Comparison of ENCODE assay signal across 26 cellular contexts in genomic region chr5:113693621-113694130, GRCh38.
DNase-seq lines count a peak whose midpoint lies in the region; ATAC-seq and TF ChIP-seq lines count a peak whose summit lies in the region.
"Had no signal": no experiment of that assay in that cellular context is flagged by ENCODE, and none has a peak within 500 bp of the region (broad histone marks: within the 10 kb centered on the region; RNA-seq: fewer than 3 reads in every experiment).

No MANE protein-coding gene starts in this region.

- intact Hi-C loops in left colon (cut with DNase I, micrococcal nuclease): no loop called here

- H3K4me3 Mint-ChIP-seq in WTC11 (peak overlapping the region; percentile 52), osteocyte (ENCODE audit: unreplicated experiment) (peak overlapping the region; percentile 14)
- H3K4me3 Mint-ChIP-seq: activated CD4-positive, alpha-beta T cell treated with anti-CD3 and anti-CD28 coated beads, Interleukin-2, amount 10 ng/mL, durations not matched to agents 7 days and 5 days; activated naive CD8-positive, alpha-beta T cell treated with anti-CD3 and anti-CD28 coated beads, Interleukin-2, amount 50 U/mL, for 24 hours; activated T-helper 17 cell treated with anti-CD3 and anti-CD28 coated beads, Interleukin-2, amount 50 U/mL, for 72 hours; CD4-positive, alpha-beta T cell; effector memory CD8-positive, alpha-beta T cell; natural killer cell treated with Interleukin-12 subunit alpha and Interleukin-12 subunit beta and Interleukin-15 and Interleukin-18, amount 100 ng/mL, for 72 hours; stimulated activated memory B cell treated with anti-CD40 and anti-IgM and Interleukin-4, amounts not matched to agents 10 μg/mL and 1 μg/mL and 100 μg/mL, for 72 hours had no signal

- TF ChIP-seq CTCF in WTC11 (IDR thresholded peaks at IDR 0.05): no peak
- no peak for TF ChIP-seq CTCF in osteocyte (IDR thresholded peaks at IDR 0.05)

- H3K9me3 Mint-ChIP-seq in WTC11 (peaks cover 16% of the 10 kb centered on the region), osteocyte (ENCODE audit: unreplicated experiment) (no peaks in the 10 kb centered on the region)
- H3K9me3 Mint-ChIP-seq: activated CD4-positive, alpha-beta T cell treated with anti-CD3 and anti-CD28 coated beads, Interleukin-2, amount 10 ng/mL, durations not matched to agents 7 days and 5 days; activated naive CD8-positive, alpha-beta T cell treated with anti-CD3 and anti-CD28 coated beads, Interleukin-2, amount 50 U/mL, for 24 hours; activated T-helper 17 cell treated with anti-CD3 and anti-CD28 coated beads, Interleukin-2, amount 50 U/mL, for 72 hours; CD4-positive, alpha-beta T cell; effector memory CD8-positive, alpha-beta T cell; natural killer cell treated with Interleukin-12 subunit alpha and Interleukin-12 subunit beta and Interleukin-15 and Interleukin-18, amount 100 ng/mL, for 72 hours; stimulated activated memory B cell treated with anti-CD40 and anti-IgM and Interleukin-4, amounts not matched to agents 10 μg/mL and 1 μg/mL and 100 μg/mL, for 72 hours had no signal

- DNase-seq in NCI-H1092 (lab: John Stamatoyannopoulos, UW): peak; percentile 47
- no peak for DNase-seq in WTC11 (ENCODE audit: low spot score)
- DNase-seq in left colon: peak in 1 of 2 donors; percentile 3
- no peak for DNase-seq in osteocyte (ENCODE audit: extremely low spot score, unreplicated experiment)
- DNase-seq in activated naive CD4-positive, alpha-beta T cell treated with Interleukin-2 at 50 U/mL for 16 hours: no peak
- no peak for DNase-seq in GF-D8 (lab: John Stamatoyannopoulos, UW)
- DNase-seq: activated CD4-positive, alpha-beta T cell treated with anti-CD3 and anti-CD28 coated beads, Interleukin-2, amount 10 ng/mL, durations not matched to agents 7 days and 5 days; activated naive CD8-positive, alpha-beta T cell treated with anti-CD3 and anti-CD28 coated beads, Interleukin-2, amount 50 U/mL, for 24 hours; CD4-positive, alpha-beta T cell; DMS 273 treated with DMSO at 0.1 percent for 48 hours; effector memory CD8-positive, alpha-beta T cell; esophagus squamous epithelium; midbrain; MM.1S; NCI-H1694 treated with DMSO at 0.1 percent for 48 hours; NCI-H226; psoas muscle; SJCRH30; stimulated activated CD4-positive, alpha-beta T cell treated with anti-CD3 and anti-CD28 coated beads, Interleukin-2, amount 100 ng/mL, for 24 hours; T-helper 1 cell had no signal

- CTCF ChIA-PET in WTC11 (lab: Charles Lee): interaction anchor here (1.0 to 1.6 kb wide), 5 partner anchors 11 to 113 kb away, joined by 3 to 11 read pairs (median 3); no protein-coding TSS in a partner anchor

- H3K27ac Mint-ChIP-seq in WTC11 (peak overlapping the region; percentile 1; the same call in 1 of the 2 replicates), osteocyte (ENCODE audit: unreplicated experiment) (peak overlapping the region; percentile 24)
- H3K27ac Mint-ChIP-seq: activated CD4-positive, alpha-beta T cell treated with anti-CD3 and anti-CD28 coated beads, Interleukin-2, amount 10 ng/mL, durations not matched to agents 7 days and 5 days; activated naive CD8-positive, alpha-beta T cell treated with anti-CD3 and anti-CD28 coated beads, Interleukin-2, amount 50 U/mL, for 24 hours; activated T-helper 17 cell treated with anti-CD3 and anti-CD28 coated beads, Interleukin-2, amount 50 U/mL, for 72 hours; CD4-positive, alpha-beta T cell; effector memory CD8-positive, alpha-beta T cell; natural killer cell treated with Interleukin-12 subunit alpha and Interleukin-12 subunit beta and Interleukin-15 and Interleukin-18, amount 100 ng/mL, for 72 hours; stimulated activated memory B cell treated with anti-CD40 and anti-IgM and Interleukin-4, amounts not matched to agents 10 μg/mL and 1 μg/mL and 100 μg/mL, for 72 hours had no signal

- POLR2A ChIA-PET in WTC11 (lab: Charles Lee): no interaction called here

- no peak for ATAC-seq in WTC11
- peak; percentile 40 for ATAC-seq in left colon
- no peak for ATAC-seq in HG02759 (IDR thresholded peaks at IDR 0.05; ENCODE audit: unreplicated experiment)
- ATAC-seq: activated naive CD8-positive, alpha-beta T cell treated with anti-CD3 and anti-CD28 coated beads, Interleukin-2, amount 50 U/mL, for 24 hours; activated T-helper 17 cell treated with anti-CD3 and anti-CD28 coated beads, Interleukin-2, amount 50 U/mL, for 72 hours; effector memory CD8-positive, alpha-beta T cell; gastroesophageal sphincter; K562; natural killer cell treated with Interleukin-12 subunit alpha and Interleukin-12 subunit beta and Interleukin-15 and Interleukin-18, amount 100 ng/mL, for 72 hours; psoas muscle; stimulated activated memory B cell treated with anti-CD40 and anti-IgM and Interleukin-4, amounts not matched to agents 10 μg/mL and 1 μg/mL and 100 μg/mL, for 72 hours had no signal

- no peaks in the 10 kb centered on the region for H3K27me3 Mint-ChIP-seq in WTC11 (ENCODE audit: low read depth)
- H3K27me3 Mint-ChIP-seq in osteocyte (ENCODE audit: unreplicated experiment): no peaks in the 10 kb centered on the region

- peaks cover 38% of the 10 kb centered on the region for H3K4me1 Mint-ChIP-seq in WTC11
- H3K4me1 Mint-ChIP-seq in osteocyte (ENCODE audit: unreplicated experiment): peaks cover 37% of the 10 kb centered on the region
- H3K4me1 Mint-ChIP-seq: activated CD4-positive, alpha-beta T cell treated with anti-CD3 and anti-CD28 coated beads, Interleukin-2, amount 10 ng/mL, durations not matched to agents 7 days and 5 days; activated naive CD8-positive, alpha-beta T cell treated with anti-CD3 and anti-CD28 coated beads, Interleukin-2, amount 50 U/mL, for 24 hours; activated T-helper 17 cell treated with anti-CD3 and anti-CD28 coated beads, Interleukin-2, amount 50 U/mL, for 72 hours; stimulated activated memory B cell treated with anti-CD40 and anti-IgM and Interleukin-4, amounts not matched to agents 10 μg/mL and 1 μg/mL and 100 μg/mL, for 72 hours had no signal

- peaks cover 2% of the 10 kb centered on the region; the same call in 1 of the 2 replicates for H3K36me3 Mint-ChIP-seq in WTC11
- no peaks in the 10 kb centered on the region for H3K36me3 Mint-ChIP-seq in osteocyte (ENCODE audit: unreplicated experiment)
- H3K36me3 Mint-ChIP-seq: natural killer cell treated with Interleukin-12 subunit alpha and Interleukin-12 subunit beta and Interleukin-15 and Interleukin-18, amount 100 ng/mL, for 72 hours; stimulated activated memory B cell treated with anti-CD40 and anti-IgM and Interleukin-4, amounts not matched to agents 10 μg/mL and 1 μg/mL and 100 μg/mL, for 72 hours had no signal

TF ChIP-seq in WTC11, 78 proteins besides CTCF, POLR2A, EP300 and RAD21 (continues in another document):
- TF ChIP-seq ZSCAN18 (CRISPR knock-in tag; IDR thresholded peaks at IDR 0.05) (no peak), FOXP1 (CRISPR knock-in tag; IDR thresholded peaks at IDR 0.05; ENCODE audit: borderline replicate concordance) (no peak), MLX (CRISPR knock-in tag; IDR thresholded peaks at IDR 0.05) (no peak), MXD4 (CRISPR knock-in tag; IDR thresholded peaks at IDR 0.05; ENCODE audit: borderline replicate concordance) (no peak), ATF6 (CRISPR knock-in tag; IDR thresholded peaks at IDR 0.05) (no peak), ZNF671 (CRISPR knock-in tag; IDR thresholded peaks at IDR 0.05) (no peak), ZNF317 (CRISPR knock-in tag; IDR thresholded peaks at IDR 0.05; ENCODE audit: borderline replicate concordance, low read depth) (no peak)
